20 cellular contexts compared by ENCODE assay signal in the genomic region with DNA sequence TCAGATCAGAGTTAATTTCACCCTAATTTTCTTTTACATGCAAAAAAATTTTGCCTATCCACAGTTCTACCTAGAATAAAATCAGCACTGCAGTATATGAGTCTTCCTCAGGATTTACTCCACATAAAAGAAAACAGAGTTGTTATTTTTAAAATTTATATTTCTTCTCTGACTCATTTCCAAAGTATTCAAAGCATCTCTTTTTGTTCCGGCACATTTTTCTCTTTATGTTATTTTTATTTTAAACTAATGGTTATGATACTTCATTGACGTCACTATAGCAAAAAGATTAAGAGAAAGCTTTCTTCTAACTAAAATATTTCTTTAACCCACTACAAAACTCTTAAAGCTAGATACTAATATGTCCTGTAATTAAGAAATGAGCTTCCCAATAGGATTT.
DNase-seq lines count a peak whose midpoint lies in the region; ATAC-seq, FAIRE-seq and TF ChIP-seq lines count a peak whose summit lies in the region.
"Had no signal": no experiment of that assay in that cellular context is flagged by ENCODE, and none has a peak within 500 bp of the region (broad histone marks: within the 10 kb centered on the region; RNA-seq: fewer than 3 reads in every experiment).

No MANE protein-coding gene starts in this region.

- H3K9me1 ChIP-seq in keratinocyte (ENCODE audit: control insufficient read depth, extremely low read depth, insufficient read depth, low read length) = no peaks in the 10 kb centered on the region

- no peak overlapping the region for H3K4me3 ChIP-seq in mammary epithelial cell (replicated peaks in 1 of 3; ENCODE audit: insufficient read depth in 1 of 3, low read depth in 2 of 3, low read length in 3 of 3)
- peak overlapping the region in 1 of 3 experiments; percentile 16 for H3K4me3 ChIP-seq in keratinocyte (ENCODE audit: control insufficient read depth in 2 of 3, extremely low read depth in 1 of 3, insufficient read depth in 2 of 3, low read depth in 1 of 3, low read length in 3 of 3)
- H3K4me3 ChIP-seq: skin epidermis, stomach had no signal

- BruUV-seq in MCF 10A (replicated peaks; lab: Mats Ljungman, UMichigan) (no TSS peak), mammary epithelial cell (replicated peaks; lab: Mats Ljungman, UMichigan) (no TSS peak)

- peaks cover 42% of the 10 kb centered on the region for H3K4me1 Mint-ChIP-seq in MCF 10A (ENCODE audit: insufficient read depth, unreplicated experiment)
- peaks cover 60% of the 10 kb centered on the region for H3K4me1 Mint-ChIP-seq in chondrocyte (ENCODE audit: low read depth)
- H3K4me1 Mint-ChIP-seq: natural killer cell had no signal

- H3K4me2 ChIP-seq in mammary epithelial cell (ENCODE audit: insufficient read depth, low read depth, low read length) (no peak overlapping the region), keratinocyte (ENCODE audit: control insufficient read depth, extremely low read depth, insufficient read depth, low read depth, low read length) (no peak overlapping the region)

- 80% methylated on average over 2 of the region's 2 CpGs for WGBS in mammary epithelial cell (ENCODE audit: low coverage, missing lambda C conversion rate)

- no peak for ATAC-seq in GM19328 (IDR thresholded peaks at IDR 0.05; ENCODE audit: unreplicated experiment)
- ATAC-seq: left colon, natural killer cell had no signal

- H4K20me1 ChIP-seq in mammary epithelial cell (ENCODE audit: insufficient read depth, low read length) (no peaks in the 10 kb centered on the region), keratinocyte (ENCODE audit: control insufficient read depth, extremely low read depth, insufficient read depth, low read length) (no peaks in the 10 kb centered on the region)

- CTCF ChIA-PET in MCF 10A (lab: Yijun Ruan, JAX) = no interaction called here
- CTCF ChIA-PET in mammary epithelial cell (lab: Charles Lee; ENCODE audit: low non-redundant PET) = no interaction called here

- no peaks in the 10 kb centered on the region for H3K36me3 ChIP-seq in mammary epithelial cell (ENCODE audit: insufficient read depth, low read length)
- H3K36me3 ChIP-seq in keratinocyte (ENCODE audit: control insufficient read depth in 2 of 2, extremely low read depth in 1 of 2, insufficient read depth in 2 of 2, low read length in 2 of 2) = no peaks in the 10 kb centered on the region
- H3K36me3 ChIP-seq: stomach had no signal

- H3K27ac ChIP-seq in mammary epithelial cell (ENCODE audit: insufficient read depth, low read depth, low read length) = no peak overlapping the region
- H3K27ac ChIP-seq in keratinocyte (ENCODE audit: control insufficient read depth, insufficient read depth, low read length) = no peak overlapping the region
- H3K27ac ChIP-seq: 22Rv1, dorsolateral prefrontal cortex, HL-60, skin epidermis, stomach had no signal

- H3K27me3 ChIP-seq in mammary epithelial cell (ENCODE audit: insufficient read depth, low read length) (no peaks in the 10 kb centered on the region), keratinocyte (ENCODE audit: control insufficient read depth, extremely low read depth, insufficient read depth, low read length) (no peaks in the 10 kb centered on the region)
- H3K27me3 ChIP-seq: stomach had no signal

- no peak overlapping the region for H2AFZ ChIP-seq in mammary epithelial cell (ENCODE audit: low read depth, low read length)
- peak overlapping the region; percentile 19 for H2AFZ ChIP-seq in keratinocyte (ENCODE audit: control insufficient read depth, low read length)

- intact Hi-C loops in MCF 10A (cut with micrococcal nuclease) (loop anchor here (5.0 kb wide), 2 partner anchors 583 to 803 kb away; no protein-coding TSS in a partner anchor), mammary epithelial cell (cut with micrococcal nuclease) (no loop called here)

- FAIRE-seq in keratinocyte (lab: Jason Lieb, UNC) = no peak

- TF ChIP-seq POLR2A in erythroblast (IDR thresholded peaks at IDR 0.05; ENCODE audit: low read length) = no peak

- H3K9me3 Mint-ChIP-seq in MCF 10A (ENCODE audit: unreplicated experiment) = no peaks in the 10 kb centered on the region
- no peaks in the 10 kb centered on the region for H3K9me3 Mint-ChIP-seq in chondrocyte (ENCODE audit: low read depth)

- H3K9ac ChIP-seq in mammary epithelial cell (ENCODE audit: insufficient read depth, low read length) (no peak overlapping the region), keratinocyte (ENCODE audit: control insufficient read depth, extremely low read depth, insufficient read depth, low read length) (no peak overlapping the region)

- H3K9me3 ChIP-seq in mammary epithelial cell (replicated peaks; ENCODE audit: insufficient read depth, low read length) (no peaks in the 10 kb centered on the region), keratinocyte (ENCODE audit: control insufficient read depth, low read depth, low read length) (no peaks in the 10 kb centered on the region)
- H3K9me3 ChIP-seq: stomach had no signal

- H3K4me1 ChIP-seq in mammary epithelial cell (ENCODE audit: insufficient read depth, low read length) (peaks cover 17% of the 10 kb centered on the region), keratinocyte (ENCODE audit: control insufficient read depth, extremely low read depth, insufficient read depth, low read length) (peaks cover 35% of the 10 kb centered on the region)
- H3K4me1 ChIP-seq: stomach had no signal

- dilution Hi-C loops in mammary epithelial cell (cut with HindIII; ENCODE audit: low sequenced_read_pairs) = no loop called here
- dilution Hi-C loops in keratinocyte (cut with MboI; ENCODE audit: extremely low pct_ligation_motif_present, low sequenced_read_pairs) = no loop called here

- DNase-seq in MCF 10A (ENCODE audit: unreplicated experiment) = peak; percentile 39
- no peak for DNase-seq in mammary epithelial cell
- no peak for DNase-seq in chondrocyte (ENCODE audit: low spot score)
- no peak for DNase-seq in keratinocyte (ENCODE audit: low read depth, low spot score)
- DNase-seq in erythroblast (lab: John Stamatoyannopoulos, UW) = no peak
- no peak for DNase-seq in effector CD8-positive, alpha-beta T cell (lab: John Stamatoyannopoulos, UW)
- no peak for DNase-seq in activated CD4-positive, alpha-beta T cell treated with anti-CD3 and anti-CD28 coated beads for 1 hour
- DNase-seq: activated T-cell treated with anti-CD3 and anti-CD28 coated beads, Interleukin-2, amount 50 U/mL, for 48 hours; amygdala; dorsolateral prefrontal cortex; glutamatergic neuron; left colon; natural killer cell; NCI-H2081 treated with DMSO at 0.1 percent for 48 hours; stomach; T1000 had no signal

- H3K4me3 Mint-ChIP-seq in MCF 10A (ENCODE audit: unreplicated experiment) (no peak overlapping the region), chondrocyte (ENCODE audit: unreplicated experiment) (peak overlapping the region; percentile 37)
- H3K4me3 Mint-ChIP-seq: natural killer cell had no signal

- H3K27me3 Mint-ChIP-seq in MCF 10A (ENCODE audit: insufficient read depth, unreplicated experiment) (no peaks in the 10 kb centered on the region), chondrocyte (ENCODE audit: low read depth) (no peaks in the 10 kb centered on the region)

- no peak for TF ChIP-seq CTCF in MCF 10A (IDR thresholded peaks at IDR 0.05; ENCODE audit: unreplicated experiment)
- no peak for TF ChIP-seq CTCF in mammary epithelial cell (conservative IDR thresholded peaks at IDR 0.05 in 1 of 2, IDR thresholded peaks at IDR 0.05 in 1 of 2; ENCODE audit: extremely low read depth in 1 of 2, insufficient read depth in 1 of 2, low read depth in 1 of 2, low read length in 2 of 2)
- TF ChIP-seq CTCF in chondrocyte (IDR thresholded peaks at IDR 0.05) = no peak
- no peak for TF ChIP-seq CTCF in keratinocyte (optimal IDR thresholded peaks at IDR 0.05 in 1 of 3, IDR thresholded peaks at IDR 0.05 in 1 of 3, conservative IDR thresholded peaks at IDR 0.05 in 1 of 3; ENCODE audit: extremely low read depth in 1 of 3, insufficient read depth in 2 of 3, low read length in 3 of 3)

- no peaks in the 10 kb centered on the region for H3K36me3 Mint-ChIP-seq in MCF 10A (ENCODE audit: insufficient read depth, unreplicated experiment)
- no peaks in the 10 kb centered on the region for H3K36me3 Mint-ChIP-seq in chondrocyte (ENCODE audit: low read depth)
- H3K36me3 Mint-ChIP-seq: natural killer cell had no signal

- no peaks in the 10 kb centered on the region for H3K79me2 ChIP-seq in mammary epithelial cell (ENCODE audit: insufficient read depth, low read length)
- no peaks in the 10 kb centered on the region for H3K79me2 ChIP-seq in keratinocyte (ENCODE audit: control insufficient read depth, insufficient read depth, low read length)

- peak overlapping the region; percentile 78 for H3K27ac Mint-ChIP-seq in MCF 10A (ENCODE audit: low read depth, unreplicated experiment)
- H3K27ac Mint-ChIP-seq in chondrocyte (ENCODE audit: unreplicated experiment) = peak overlapping the region; percentile 90
- H3K27ac Mint-ChIP-seq: natural killer cell had no signal

- POLR2A ChIA-PET in MCF 10A (lab: Yijun Ruan, JAX) = interaction anchor here (0.6 to 0.8 kb wide), 3 partner anchors 490 to 1047 kb away, joined by 3 to 4 read pairs (median 3); no protein-coding TSS in a partner anchor

- in situ Hi-C loops in mammary epithelial cell (cut with MboI; ENCODE audit: low sequenced_read_pairs in 2 of 2) = no loop called here
